11 cellular contexts compared by ENCODE assay signal in the genomic region with DNA sequence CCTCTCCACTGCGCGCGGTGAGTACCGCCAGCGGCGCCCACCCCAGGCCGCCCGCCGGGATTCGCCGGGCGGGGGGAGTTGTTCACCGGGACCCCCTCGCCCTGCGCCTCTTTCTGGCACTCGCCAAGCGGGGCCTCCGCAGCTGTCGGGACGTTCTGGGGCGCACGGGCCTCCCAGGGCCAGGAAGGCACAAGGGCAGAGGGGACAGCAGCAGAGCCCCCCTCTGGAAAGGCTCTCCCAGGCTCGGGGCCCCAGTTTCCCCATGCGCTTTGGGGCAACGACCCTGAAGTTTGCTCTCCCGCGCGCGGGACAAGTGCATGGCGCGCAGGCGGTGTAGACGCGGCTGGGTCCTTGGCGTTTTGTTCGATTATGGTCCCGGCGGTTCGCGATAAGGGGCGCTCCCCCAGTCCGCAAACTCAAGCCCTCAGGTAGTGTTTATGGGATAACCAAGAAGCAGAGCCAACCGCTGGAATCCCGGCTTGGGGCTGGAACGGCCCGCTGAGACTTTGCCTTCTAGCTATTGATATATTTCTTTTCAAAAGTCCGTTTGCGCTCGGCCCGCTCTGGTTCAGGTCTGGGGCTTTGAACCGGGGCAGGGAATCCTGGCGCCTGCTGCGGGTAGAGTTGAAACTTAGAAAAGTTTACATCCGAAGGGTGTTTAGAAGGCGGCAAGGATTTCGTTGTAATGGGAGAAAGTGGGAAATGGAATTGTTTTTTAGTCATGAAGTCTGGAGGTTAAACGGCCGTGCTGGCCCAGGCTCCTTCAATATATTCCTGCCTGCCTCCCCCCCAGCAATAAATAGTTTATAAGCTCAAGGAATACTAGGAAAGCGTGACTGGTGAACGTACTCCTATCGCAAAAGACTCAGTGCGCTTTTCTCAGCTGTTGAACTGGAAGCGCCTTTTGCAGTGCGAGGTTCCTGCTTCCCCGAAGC. TPM values are rescaled to one million over a fixed set of nuclear protein-coding genes. Genes with fewer than 3 reads are reported as not detected.
DNase-seq lines count a peak whose midpoint lies in the region; ATAC-seq, FAIRE-seq and TF ChIP-seq lines count a peak whose summit lies in the region.
"Had no signal": no experiment of that assay in that cellular context is flagged by ENCODE, and none has a peak within 500 bp of the region (broad histone marks: within the 10 kb centered on the region; RNA-seq: fewer than 3 reads in every experiment).

No MANE protein-coding gene starts in this region.

- TF ChIP-seq CTCF in astrocyte (IDR thresholded peaks at IDR 0.05; ENCODE audit: insufficient read depth, low read depth, low read length) = no peak

- H3K9ac ChIP-seq in astrocyte (ENCODE audit: low read length) = no peak overlapping the region
- peak overlapping the region in 4 of 5 donors; percentile 27 to 70 (median 48) for H3K9ac ChIP-seq in subcutaneous abdominal adipose tissue (ENCODE audit: low read length in 5 of 5)

- peaks cover 64% of the 10 kb centered on the region for H3K27me3 ChIP-seq in astrocyte (ENCODE audit: insufficient read depth, low read length)
- H3K27me3 ChIP-seq in subcutaneous abdominal adipose tissue (ENCODE audit: control insufficient read depth in 5 of 5, insufficient read depth in 4 of 5, low read length in 5 of 5) = peaks cover 0 to 13% (median 0%) of the 10 kb centered on the region in 5 donors

- H4K20me1 ChIP-seq in astrocyte (ENCODE audit: insufficient read depth, low read length) = no peaks in the 10 kb centered on the region

- H3K9me3 Mint-ChIP-seq in IgD-negative memory B cell = peaks cover 0 to 6% (median 2%) of the 10 kb centered on the region in 3 donors
- H3K9me3 Mint-ChIP-seq in astrocyte (ENCODE audit: unreplicated experiment) = no peaks in the 10 kb centered on the region
- H3K9me3 Mint-ChIP-seq in naive thymus-derived CD8-positive, alpha-beta T cell = peaks cover 0 to 10% (median 5%) of the 10 kb centered on the region in 9 donors
- H3K9me3 Mint-ChIP-seq: activated CD4-positive, alpha-beta T cell treated with anti-CD3 and anti-CD28 coated beads, Interleukin-2, amount 10 ng/mL, durations not matched to agents 24 days and 14 days had no signal

- H3K79me2 ChIP-seq in astrocyte (ENCODE audit: insufficient read depth, low read length) = no peaks in the 10 kb centered on the region

- H3K36me3 Mint-ChIP-seq in IgD-negative memory B cell (no peaks in the 10 kb centered on the region), astrocyte (ENCODE audit: low read depth, unreplicated experiment) (no peaks in the 10 kb centered on the region)
- no peaks in the 10 kb centered on the region for H3K36me3 Mint-ChIP-seq in naive thymus-derived CD8-positive, alpha-beta T cell

- ATAC-seq in naive thymus-derived CD8-positive, alpha-beta T cell = no peak
- ATAC-seq in GM19455 (IDR thresholded peaks at IDR 0.05; ENCODE audit: unreplicated experiment) = no peak
- ATAC-seq: HCT116 had no signal

- peak overlapping the region; percentile 72 for H3K4me2 ChIP-seq in astrocyte (ENCODE audit: low read length)

- H3K4me1 Mint-ChIP-seq in IgD-negative memory B cell (peaks cover 2 to 8% (median 6%) of the 10 kb centered on the region in 3 donors), astrocyte (ENCODE audit: low read depth, unreplicated experiment) (no peaks in the 10 kb centered on the region)
- H3K4me1 Mint-ChIP-seq in naive thymus-derived CD8-positive, alpha-beta T cell = peaks cover 0 to 3% (median 0%) of the 10 kb centered on the region in 4 donors
- H3K4me1 Mint-ChIP-seq: activated CD4-positive, alpha-beta T cell treated with anti-CD3 and anti-CD28 coated beads, Interleukin-2, amount 10 ng/mL, durations not matched to agents 24 days and 14 days had no signal

- H3K27ac Mint-ChIP-seq in IgD-negative memory B cell = peak overlapping the region in 1 of 3 donors; percentile 18
- no peak overlapping the region for H3K27ac Mint-ChIP-seq in astrocyte (ENCODE audit: unreplicated experiment)
- no peak overlapping the region for H3K27ac Mint-ChIP-seq in naive thymus-derived CD8-positive, alpha-beta T cell
- H3K27ac Mint-ChIP-seq: activated CD4-positive, alpha-beta T cell treated with anti-CD3 and anti-CD28 coated beads, Interleukin-2, amount 10 ng/mL, durations not matched to agents 24 days and 14 days; naive B cell had no signal

- peak overlapping the region; percentile 42 for H2AFZ ChIP-seq in astrocyte (ENCODE audit: low read depth, low read length)

- POLR2A ChIA-PET in naive thymus-derived CD8-positive, alpha-beta T cell (lab: Charles Lee) = no interaction called here

- FAIRE-seq in astrocyte (lab: Jason Lieb, UNC) = no peak

- H3K4me3 Mint-ChIP-seq in IgD-negative memory B cell (peak overlapping the region; percentile 86 to 98 (median 90)), astrocyte (ENCODE audit: unreplicated experiment) (peak overlapping the region; percentile 88)
- no peak overlapping the region for H3K4me3 Mint-ChIP-seq in naive thymus-derived CD8-positive, alpha-beta T cell
- H3K4me3 Mint-ChIP-seq: activated CD4-positive, alpha-beta T cell treated with anti-CD3 and anti-CD28 coated beads, Interleukin-2, amount 10 ng/mL, durations not matched to agents 24 days and 14 days had no signal

- H3K27me3 Mint-ChIP-seq in IgD-negative memory B cell = peaks cover 44% of the 10 kb centered on the region
- H3K27me3 Mint-ChIP-seq in astrocyte (ENCODE audit: low read depth, unreplicated experiment) = peaks cover 58% of the 10 kb centered on the region
- peaks cover 32 to 67% (median 40%) of the 10 kb centered on the region in 5 donors for H3K27me3 Mint-ChIP-seq in naive thymus-derived CD8-positive, alpha-beta T cell

- H3K36me3 ChIP-seq in astrocyte (ENCODE audit: insufficient read depth, low read length) (no peaks in the 10 kb centered on the region), subcutaneous abdominal adipose tissue (ENCODE audit: control insufficient read depth in 5 of 5, insufficient read depth in 5 of 5, low read length in 5 of 5) (no peaks in the 10 kb centered on the region)

- no peak overlapping the region for H3K27ac ChIP-seq in astrocyte (ENCODE audit: low read depth, low read length)
- no peak overlapping the region for H3K27ac ChIP-seq in subcutaneous abdominal adipose tissue (ENCODE audit: low read depth, low read length)

- no peak for DNase-seq in astrocyte (ENCODE audit: low read depth)
- peak; percentile 24 for DNase-seq in iPS-NIHi11 (ENCODE audit: low spot score)
- DNase-seq in naive thymus-derived CD8-positive, alpha-beta T cell = no peak
- no peak for DNase-seq in NCI-H2081 treated with DMSO at 0.1 percent for 48 hours (lab: John Stamatoyannopoulos, UW)
- DNase-seq in stimulated activated CD4-positive, alpha-beta T cell treated with anti-CD3 and anti-CD28 coated beads, Interleukin-15, amount 100 ng/mL, for 24 hours = no peak
- DNase-seq: activated CD4-positive, alpha-beta T cell treated with anti-CD3 and anti-CD28 coated beads, Interleukin-2, amount 10 ng/mL, durations not matched to agents 24 days and 14 days; naive B cell had no signal

- H3K4me1 ChIP-seq in astrocyte (ENCODE audit: insufficient read depth, low read length) (peaks cover 3% of the 10 kb centered on the region), subcutaneous abdominal adipose tissue (ENCODE audit: control insufficient read depth in 5 of 5, insufficient read depth in 5 of 5, low read length in 5 of 5) (peaks cover 0 to 23% (median 12%) of the 10 kb centered on the region in 5 donors)

- H3K9me3 ChIP-seq in astrocyte (ENCODE audit: insufficient read depth, low read depth, low read length) (peaks cover 3% of the 10 kb centered on the region), subcutaneous abdominal adipose tissue (ENCODE audit: control insufficient read depth in 5 of 5, low read length in 5 of 5) (peaks cover 0 to 11% (median 8%) of the 10 kb centered on the region in 5 donors)

- H3K4me3 ChIP-seq in astrocyte (ENCODE audit: insufficient read depth, low read depth, low read length) (peak overlapping the region; percentile 43), subcutaneous abdominal adipose tissue (ENCODE audit: low read depth in 1 of 5, low read length in 5 of 5) (peak overlapping the region; percentile 65 to 78 (median 70))

RNA-seq across cellular contexts. Expression of a gene that starts 0.6 kb away (rescaled TPM):
- 0.11 TPM for polyA plus RNA-seq in IgD-negative memory B cell
- 1.4 and 1.5 TPM in 2 replicates for total RNA-seq in astrocyte
- total RNA-seq in naive thymus-derived CD8-positive, alpha-beta T cell = not detected
- not detected for polyA plus RNA-seq in naive thymus-derived CD8-positive, alpha-beta T cell
- total RNA-seq: activated CD4-positive, alpha-beta T cell treated with anti-CD3 and anti-CD28 coated beads, Interleukin-2, amount 10 ng/mL, durations not matched to agents 24 days and 14 days had no signal

Comparison
In these comparisons a context has a peak if more than half of its experiments do, and no peak if none do; other contexts are left out.
1. H3K4me3 Mint-ChIP-seq: peak in IgD-negative memory B cell (4 of 4) and astrocyte (single experiment); none in naive thymus-derived CD8-positive, alpha-beta T cell (0 of 10).